In the genomic region with DNA sequence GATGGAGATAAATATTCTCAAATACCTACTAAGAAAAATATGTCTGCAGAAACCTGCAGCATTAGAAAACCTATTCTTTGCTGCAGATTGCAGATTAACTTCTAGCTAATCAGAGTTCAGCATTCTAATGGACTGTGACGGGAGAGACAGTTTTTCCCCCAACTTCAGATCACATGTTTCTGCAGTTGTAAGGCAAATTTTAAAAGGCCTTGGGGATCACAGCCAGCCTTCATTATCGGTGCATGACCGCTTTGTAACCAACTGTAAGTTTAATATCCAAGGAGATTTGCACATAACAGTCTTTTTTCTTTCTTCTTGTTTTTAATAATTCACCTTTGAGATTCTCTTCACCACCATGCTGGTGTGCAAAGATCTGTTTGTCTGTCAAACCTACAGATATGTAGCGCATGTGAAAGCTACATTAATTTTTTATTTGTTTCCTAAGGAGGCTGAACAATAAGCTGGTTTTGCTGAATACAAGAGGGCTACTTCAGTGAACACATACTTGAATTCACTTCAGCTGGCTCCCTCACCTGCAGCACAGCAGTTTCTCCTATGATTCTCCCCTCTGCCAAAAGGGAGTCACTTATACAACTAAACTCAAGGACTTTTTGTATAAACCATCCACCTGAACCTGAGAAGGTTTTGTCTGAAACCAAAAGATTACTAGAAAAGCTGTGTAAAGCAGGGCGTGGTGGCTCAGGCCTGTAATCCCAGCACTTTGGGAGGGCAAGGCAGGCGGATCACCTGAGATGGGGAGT, we compare ENCODE assay signal across 16 cellular contexts.
"Had no signal": no experiment of that assay in that cellular context is flagged by ENCODE, and none has a peak within 500 bp of the region (broad histone marks: within the 10 kb centered on the region; RNA-seq: fewer than 3 reads in every experiment).

No MANE protein-coding gene starts in this region.

- H3K27me3 Mint-ChIP-seq: activated CD4-positive, alpha-beta T cell treated with anti-CD3 and anti-CD28 coated beads, Interleukin-2, amount 10 ng/mL, durations not matched to agents 7 days and 5 days; activated naive CD8-positive, alpha-beta T cell treated with anti-CD3 and anti-CD28 coated beads, Interleukin-2, amount 10 ng/mL, durations not matched to agents 7 days and 5 days; naive thymus-derived CD8-positive, alpha-beta T cell had no signal

- DNase-seq: activated CD4-positive, alpha-beta T cell treated with anti-CD3 and anti-CD28 coated beads, Interleukin-2, amount 10 ng/mL, durations not matched to agents 7 days and 5 days; activated CD8-positive, alpha-beta memory T cell treated with anti-CD3 and anti-CD28 coated beads for 24 hours; activated naive CD4-positive, alpha-beta T cell; activated naive CD8-positive, alpha-beta T cell treated with anti-CD3 and anti-CD28 coated beads, Interleukin-2, amount 10 ng/mL, durations not matched to agents 7 days and 5 days; aorta; cortex of kidney; effector CD4-positive, alpha-beta T cell; islet precursor cell; naive thymus-derived CD8-positive, alpha-beta T cell; retina; tibial artery; uterus had no signal

- H3K4me1 ChIP-seq: esophagus muscularis mucosa, tibial artery, uterus had no signal

- ATAC-seq: left lobe of liver; naive thymus-derived CD8-positive, alpha-beta T cell; stimulated activated effector memory CD8-positive, alpha-beta T cell treated with anti-CD3 and anti-CD28 coated beads, Interleukin-12 subunit alpha, Interleukin-12 subunit beta, amount 100 ng/mL, for 72 hours had no signal

- H3K4me2 ChIP-seq: hepatocyte had no signal

- H3K27ac ChIP-seq: esophagus muscularis mucosa, hepatocyte, tibial artery, uterus had no signal

- H3K36me3 ChIP-seq: esophagus muscularis mucosa, tibial artery, uterus had no signal

- H3K4me3 Mint-ChIP-seq: activated CD4-positive, alpha-beta T cell treated with anti-CD3 and anti-CD28 coated beads, Interleukin-2, amount 10 ng/mL, durations not matched to agents 7 days and 5 days; activated naive CD8-positive, alpha-beta T cell treated with anti-CD3 and anti-CD28 coated beads, Interleukin-2, amount 10 ng/mL, durations not matched to agents 7 days and 5 days; naive thymus-derived CD8-positive, alpha-beta T cell; stimulated activated effector memory CD8-positive, alpha-beta T cell treated with anti-CD3 and anti-CD28 coated beads, Interleukin-12 subunit alpha, Interleukin-12 subunit beta, amount 100 ng/mL, for 72 hours had no signal

- H2AFZ ChIP-seq: hepatocyte had no signal

- H3K9me3 Mint-ChIP-seq: activated CD4-positive, alpha-beta T cell treated with anti-CD3 and anti-CD28 coated beads, Interleukin-2, amount 10 ng/mL, durations not matched to agents 7 days and 5 days; activated naive CD8-positive, alpha-beta T cell treated with anti-CD3 and anti-CD28 coated beads, Interleukin-2, amount 10 ng/mL, durations not matched to agents 7 days and 5 days; naive thymus-derived CD8-positive, alpha-beta T cell; stimulated activated effector memory CD8-positive, alpha-beta T cell treated with anti-CD3 and anti-CD28 coated beads, Interleukin-12 subunit alpha, Interleukin-12 subunit beta, amount 100 ng/mL, for 72 hours had no signal

- H3K4me1 Mint-ChIP-seq: activated CD4-positive, alpha-beta T cell treated with anti-CD3 and anti-CD28 coated beads, Interleukin-2, amount 10 ng/mL, durations not matched to agents 7 days and 5 days; activated naive CD8-positive, alpha-beta T cell treated with anti-CD3 and anti-CD28 coated beads, Interleukin-2, amount 10 ng/mL, durations not matched to agents 7 days and 5 days; stimulated activated effector memory CD8-positive, alpha-beta T cell treated with anti-CD3 and anti-CD28 coated beads, Interleukin-12 subunit alpha, Interleukin-12 subunit beta, amount 100 ng/mL, for 72 hours had no signal

- H3K27ac Mint-ChIP-seq: activated CD4-positive, alpha-beta T cell treated with anti-CD3 and anti-CD28 coated beads, Interleukin-2, amount 10 ng/mL, durations not matched to agents 7 days and 5 days; activated naive CD8-positive, alpha-beta T cell treated with anti-CD3 and anti-CD28 coated beads, Interleukin-2, amount 10 ng/mL, durations not matched to agents 7 days and 5 days; naive thymus-derived CD8-positive, alpha-beta T cell; stimulated activated effector memory CD8-positive, alpha-beta T cell treated with anti-CD3 and anti-CD28 coated beads, Interleukin-12 subunit alpha, Interleukin-12 subunit beta, amount 100 ng/mL, for 72 hours had no signal

- H3K36me3 Mint-ChIP-seq: stimulated activated effector memory CD8-positive, alpha-beta T cell treated with anti-CD3 and anti-CD28 coated beads, Interleukin-12 subunit alpha, Interleukin-12 subunit beta, amount 100 ng/mL, for 72 hours had no signal

- H3K4me3 ChIP-seq: esophagus muscularis mucosa, hepatocyte, tibial artery, uterus had no signal

- H3K79me2 ChIP-seq: hepatocyte had no signal

- H3K27me3 ChIP-seq: esophagus muscularis mucosa, hepatocyte, tibial artery, uterus had no signal
